In the genomic region with DNA sequence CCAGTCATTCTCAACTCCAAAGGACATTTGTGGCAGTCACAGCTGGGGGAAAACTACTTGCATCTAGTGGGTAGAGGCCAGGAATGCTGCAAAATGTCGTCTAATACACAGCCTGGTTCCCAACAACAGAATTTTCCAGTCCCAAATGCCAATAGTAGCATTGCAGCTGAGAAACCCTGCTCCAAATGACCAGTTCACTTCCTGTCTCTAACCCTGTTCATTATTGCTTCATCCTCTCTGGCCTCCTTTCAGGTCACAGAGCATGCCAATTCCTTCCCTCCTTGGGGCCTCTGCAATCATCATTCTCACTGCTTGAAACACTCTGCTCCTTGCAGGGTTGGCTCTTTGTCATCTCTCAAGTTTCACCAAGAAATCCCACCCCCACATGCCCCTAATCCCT, we compare ENCODE assay signal across 9 cellular contexts.
DNase-seq lines count a peak whose midpoint lies in the region; ATAC-seq and TF ChIP-seq lines count a peak whose summit lies in the region.
"Had no signal": no experiment of that assay in that cellular context is flagged by ENCODE, and none has a peak within 500 bp of the region (broad histone marks: within the 10 kb centered on the region; RNA-seq: fewer than 3 reads in every experiment).

No MANE protein-coding gene starts in this region.

- TF ChIP-seq CTCF in heart left ventricle (IDR thresholded peaks at IDR 0.05), result no peak
- no peak for TF ChIP-seq CTCF in BE2C (IDR thresholded peaks at IDR 0.05; ENCODE audit: low read depth, low read length)

- TF ChIP-seq POLR2A in heart left ventricle (IDR thresholded peaks at IDR 0.05), result no peak

- peak overlapping the region in 11 of 12 donors; percentile 42 to 79 (median 71) for H3K27ac ChIP-seq in heart left ventricle

- H3K4me1 ChIP-seq in heart left ventricle, result peaks cover 0 to 46% (median 19%) of the 10 kb centered on the region in 12 donors
- no peaks in the 10 kb centered on the region for H3K4me1 ChIP-seq in BE2C

- DNase-seq in GM04504 (ENCODE audit: low read depth) (peak; percentile 94), SKM-1 treated with dmso at 0.1 percent for 144 hours (lab: John Stamatoyannopoulos, UW; ENCODE audit: unreplicated experiment) (peak; percentile 85), heart left ventricle (peak in 4 of 5 donors; percentile 54 to 71 (median 60)), skeletal muscle cell (ENCODE audit: low read depth) (peak; percentile 90), NCI-H1694 treated with DMSO at 0.1 percent for 48 hours (lab: John Stamatoyannopoulos, UW) (no peak), SK-N-DZ (ENCODE audit: low spot score) (no peak), BE2C (no peak)
- DNase-seq: activated gamma-delta T cell had no signal

- H3K9me3 ChIP-seq in heart left ventricle (no peaks in the 10 kb centered on the region), BE2C (no peaks in the 10 kb centered on the region)

- H3K27me3 ChIP-seq in heart left ventricle (no peaks in the 10 kb centered on the region), BE2C (no peaks in the 10 kb centered on the region)

- H3K4me3 ChIP-seq in heart left ventricle (no peak overlapping the region), skeletal muscle cell (ENCODE audit: low read depth, low read length) (no peak overlapping the region), BE2C (ENCODE audit: low read depth, low read length) (no peak overlapping the region)

- intact Hi-C loops in heart left ventricle (cut with DNase I), result no loop called here

- peak; percentile 71 to 89 (median 84) for ATAC-seq in heart left ventricle
- ATAC-seq in HG03045 (IDR thresholded peaks at IDR 0.05; ENCODE audit: unreplicated experiment), result no peak

- 41 to 63% (median 46%) methylated on average over 1 of the region's 1 CpG for WGBS in heart left ventricle, 4 donors

- H3K36me3 ChIP-seq in heart left ventricle, result no peaks in the 10 kb centered on the region
- H3K36me3 ChIP-seq in BE2C, result no peaks in the 10 kb centered on the region

Comparison
In these comparisons a context has a peak if more than half of its experiments do, and no peak if none do; other contexts are left out.
1. DNase-seq: peak in GM04504 (single experiment), SKM-1 treated with dmso at 0.1 percent for 144 hours (single experiment), heart left ventricle (4 of 5) and skeletal muscle cell (single experiment); none in NCI-H1694 treated with DMSO at 0.1 percent for 48 hours (single experiment), SK-N-DZ (single experiment) and BE2C (single experiment).